2 cellular contexts compared by ENCODE assay signal in the genomic region with DNA sequence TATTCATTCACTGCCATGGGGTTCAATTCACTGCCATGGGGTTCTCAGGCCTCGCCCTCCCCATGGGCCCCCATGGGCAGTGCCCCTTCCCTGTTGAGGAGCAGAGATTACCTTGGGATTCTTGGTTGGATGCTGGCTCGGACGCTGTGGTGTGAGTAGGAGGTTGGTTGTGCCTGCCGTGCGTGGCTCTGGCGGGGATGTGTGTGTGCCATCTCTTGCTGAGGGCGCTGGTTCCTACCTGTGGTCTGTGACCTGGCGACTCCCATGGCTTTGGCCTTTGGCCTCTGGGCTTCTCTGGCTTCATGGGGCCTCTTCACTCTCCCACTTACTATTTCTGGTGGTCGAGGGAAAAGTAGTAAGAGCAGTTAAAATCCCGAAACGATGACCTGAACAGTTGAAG.
TF ChIP-seq lines count a peak whose summit lies in the region.

No MANE protein-coding gene starts in this region.

TF ChIP-seq in H1, 55 proteins besides CTCF, POLR2A, EP300 and RAD21:
- no peak for TF ChIP-seq JUND (IDR thresholded peaks at IDR 0.05; ENCODE audit: low read length)
- TF ChIP-seq ASH2L (IDR thresholded peaks at IDR 0.05; ENCODE audit: low read length) = no peak
- no peak for TF ChIP-seq NANOG (IDR thresholded peaks at IDR 0.05; ENCODE audit: insufficient read depth, low read depth, low read length, poor library complexity, severe bottlenecking)
- TF ChIP-seq ZNF274 (IDR thresholded peaks at IDR 0.05; ENCODE audit: borderline replicate concordance, extremely low read depth, low read length) = no peak
- TF ChIP-seq GABPA (IDR thresholded peaks at IDR 0.05; ENCODE audit: borderline replicate concordance, insufficient read depth, low read length) = no peak
- TF ChIP-seq SAP30 (IDR thresholded peaks at IDR 0.05; ENCODE audit: insufficient read depth, insufficient replicate concordance, low read length) = no peak
- TF ChIP-seq, protein P1, sequence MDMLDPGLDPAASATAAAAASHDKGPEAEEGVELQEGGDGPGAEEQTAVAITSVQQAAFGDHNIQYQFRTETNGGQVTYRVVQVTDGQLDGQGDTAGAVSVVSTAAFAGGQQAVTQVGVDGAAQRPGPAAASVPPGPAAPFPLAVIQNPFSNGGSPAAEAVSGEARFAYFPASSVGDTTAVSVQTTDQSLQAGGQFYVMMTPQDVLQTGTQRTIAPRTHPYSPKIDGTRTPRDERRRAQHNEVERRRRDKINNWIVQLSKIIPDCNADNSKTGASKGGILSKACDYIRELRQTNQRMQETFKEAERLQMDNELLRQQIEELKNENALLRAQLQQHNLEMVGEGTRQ (IDR thresholded peaks at IDR 0.05; ENCODE audit: low read length) = no peak
- no peak for TF ChIP-seq RBBP5 (IDR thresholded peaks at IDR 0.05; ENCODE audit: borderline replicate concordance, low read depth, low read length)
- no peak for TF ChIP-seq SRF (IDR thresholded peaks at IDR 0.05; ENCODE audit: low read depth, low read length)
- TF ChIP-seq EZH2 (IDR thresholded peaks at IDR 0.05; ENCODE audit: low read depth, low read length, severe bottlenecking) = no peak
- TF ChIP-seq CBX8 (IDR thresholded peaks at IDR 0.05; ENCODE audit: borderline replicate concordance, low read depth, low read length) = no peak
- no peak for TF ChIP-seq KDM4A (IDR thresholded peaks at IDR 0.05; ENCODE audit: low read depth, low read length, severe bottlenecking)
- no peak for TF ChIP-seq RNF2 (IDR thresholded peaks at IDR 0.05; ENCODE audit: borderline replicate concordance, low read depth, low read length, missing control alignments, poor library complexity, severe bottlenecking)
- no peak for TF ChIP-seq EGR1 (IDR thresholded peaks at IDR 0.05; ENCODE audit: borderline replicate concordance, low read depth, low read length)

TF ChIP-seq in WTC11, 78 proteins besides CTCF, POLR2A, EP300 and RAD21:
- no peak for TF ChIP-seq NR2C2 (CRISPR knock-in tag; IDR thresholded peaks at IDR 0.05)
- no peak for TF ChIP-seq FOXP1 (CRISPR knock-in tag; IDR thresholded peaks at IDR 0.05; ENCODE audit: borderline replicate concordance)
- no peak for TF ChIP-seq GABPB1 (CRISPR knock-in tag; IDR thresholded peaks at IDR 0.05)
- TF ChIP-seq MAX (CRISPR knock-in tag; IDR thresholded peaks at IDR 0.05) = no peak
- TF ChIP-seq GTF2I (CRISPR knock-in tag; conservative IDR thresholded peaks at IDR 0.05) = no peak
- TF ChIP-seq MLX (CRISPR knock-in tag; IDR thresholded peaks at IDR 0.05) = no peak
- no peak for TF ChIP-seq EMX1 (CRISPR knock-in tag; IDR thresholded peaks at IDR 0.05)
- no peak for TF ChIP-seq CREM (CRISPR knock-in tag; IDR thresholded peaks at IDR 0.05)
- TF ChIP-seq, protein P2, sequence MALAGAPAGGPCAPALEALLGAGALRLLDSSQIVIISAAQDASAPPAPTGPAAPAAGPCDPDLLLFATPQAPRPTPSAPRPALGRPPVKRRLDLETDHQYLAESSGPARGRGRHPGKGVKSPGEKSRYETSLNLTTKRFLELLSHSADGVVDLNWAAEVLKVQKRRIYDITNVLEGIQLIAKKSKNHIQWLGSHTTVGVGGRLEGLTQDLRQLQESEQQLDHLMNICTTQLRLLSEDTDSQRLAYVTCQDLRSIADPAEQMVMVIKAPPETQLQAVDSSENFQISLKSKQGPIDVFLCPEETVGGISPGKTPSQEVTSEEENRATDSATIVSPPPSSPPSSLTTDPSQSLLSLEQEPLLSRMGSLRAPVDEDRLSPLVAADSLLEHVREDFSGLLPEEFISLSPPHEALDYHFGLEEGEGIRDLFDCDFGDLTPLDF (CRISPR knock-in tag; IDR thresholded peaks at IDR 0.05) = no peak
- TF ChIP-seq, protein P3, sequence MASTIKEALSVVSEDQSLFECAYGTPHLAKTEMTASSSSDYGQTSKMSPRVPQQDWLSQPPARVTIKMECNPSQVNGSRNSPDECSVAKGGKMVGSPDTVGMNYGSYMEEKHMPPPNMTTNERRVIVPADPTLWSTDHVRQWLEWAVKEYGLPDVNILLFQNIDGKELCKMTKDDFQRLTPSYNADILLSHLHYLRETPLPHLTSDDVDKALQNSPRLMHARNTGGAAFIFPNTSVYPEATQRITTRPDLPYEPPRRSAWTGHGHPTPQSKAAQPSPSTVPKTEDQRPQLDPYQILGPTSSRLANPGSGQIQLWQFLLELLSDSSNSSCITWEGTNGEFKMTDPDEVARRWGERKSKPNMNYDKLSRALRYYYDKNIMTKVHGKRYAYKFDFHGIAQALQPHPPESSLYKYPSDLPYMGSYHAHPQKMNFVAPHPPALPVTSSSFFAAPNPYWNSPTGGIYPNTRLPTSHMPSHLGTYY (CRISPR knock-in tag; IDR thresholded peaks at IDR 0.05) = no peak
- no peak for TF ChIP-seq ELF4 (CRISPR knock-in tag; IDR thresholded peaks at IDR 0.05; ENCODE audit: low read depth)
- no peak for TF ChIP-seq NR3C1 (CRISPR knock-in tag; conservative IDR thresholded peaks at IDR 0.05; ENCODE audit: low read depth)
- no peak for TF ChIP-seq E2F4 (CRISPR knock-in tag; IDR thresholded peaks at IDR 0.05; ENCODE audit: borderline replicate concordance, low read depth)
- TF ChIP-seq, protein P4, sequence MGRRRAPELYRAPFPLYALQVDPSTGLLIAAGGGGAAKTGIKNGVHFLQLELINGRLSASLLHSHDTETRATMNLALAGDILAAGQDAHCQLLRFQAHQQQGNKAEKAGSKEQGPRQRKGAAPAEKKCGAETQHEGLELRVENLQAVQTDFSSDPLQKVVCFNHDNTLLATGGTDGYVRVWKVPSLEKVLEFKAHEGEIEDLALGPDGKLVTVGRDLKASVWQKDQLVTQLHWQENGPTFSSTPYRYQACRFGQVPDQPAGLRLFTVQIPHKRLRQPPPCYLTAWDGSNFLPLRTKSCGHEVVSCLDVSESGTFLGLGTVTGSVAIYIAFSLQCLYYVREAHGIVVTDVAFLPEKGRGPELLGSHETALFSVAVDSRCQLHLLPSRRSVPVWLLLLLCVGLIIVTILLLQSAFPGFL (CRISPR knock-in tag; IDR thresholded peaks at IDR 0.05; ENCODE audit: borderline replicate concordance) = no peak
- TF ChIP-seq ESRRA (CRISPR knock-in tag; IDR thresholded peaks at IDR 0.05; ENCODE audit: borderline replicate concordance) = no peak
- TF ChIP-seq, protein P5, sequence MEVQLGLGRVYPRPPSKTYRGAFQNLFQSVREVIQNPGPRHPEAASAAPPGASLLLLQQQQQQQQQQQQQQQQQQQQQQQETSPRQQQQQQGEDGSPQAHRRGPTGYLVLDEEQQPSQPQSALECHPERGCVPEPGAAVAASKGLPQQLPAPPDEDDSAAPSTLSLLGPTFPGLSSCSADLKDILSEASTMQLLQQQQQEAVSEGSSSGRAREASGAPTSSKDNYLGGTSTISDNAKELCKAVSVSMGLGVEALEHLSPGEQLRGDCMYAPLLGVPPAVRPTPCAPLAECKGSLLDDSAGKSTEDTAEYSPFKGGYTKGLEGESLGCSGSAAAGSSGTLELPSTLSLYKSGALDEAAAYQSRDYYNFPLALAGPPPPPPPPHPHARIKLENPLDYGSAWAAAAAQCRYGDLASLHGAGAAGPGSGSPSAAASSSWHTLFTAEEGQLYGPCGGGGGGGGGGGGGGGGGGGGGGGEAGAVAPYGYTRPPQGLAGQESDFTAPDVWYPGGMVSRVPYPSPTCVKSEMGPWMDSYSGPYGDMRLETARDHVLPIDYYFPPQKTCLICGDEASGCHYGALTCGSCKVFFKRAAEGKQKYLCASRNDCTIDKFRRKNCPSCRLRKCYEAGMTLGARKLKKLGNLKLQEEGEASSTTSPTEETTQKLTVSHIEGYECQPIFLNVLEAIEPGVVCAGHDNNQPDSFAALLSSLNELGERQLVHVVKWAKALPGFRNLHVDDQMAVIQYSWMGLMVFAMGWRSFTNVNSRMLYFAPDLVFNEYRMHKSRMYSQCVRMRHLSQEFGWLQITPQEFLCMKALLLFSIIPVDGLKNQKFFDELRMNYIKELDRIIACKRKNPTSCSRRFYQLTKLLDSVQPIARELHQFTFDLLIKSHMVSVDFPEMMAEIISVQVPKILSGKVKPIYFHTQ (CRISPR knock-in tag; IDR thresholded peaks at IDR 0.05) = no peak
- TF ChIP-seq SOX15 (CRISPR knock-in tag; IDR thresholded peaks at IDR 0.05) = no peak
- TF ChIP-seq FOXK1 (CRISPR knock-in tag; IDR thresholded peaks at IDR 0.05) = no peak
